11 cellular contexts compared by ENCODE assay signal in the genomic region with DNA sequence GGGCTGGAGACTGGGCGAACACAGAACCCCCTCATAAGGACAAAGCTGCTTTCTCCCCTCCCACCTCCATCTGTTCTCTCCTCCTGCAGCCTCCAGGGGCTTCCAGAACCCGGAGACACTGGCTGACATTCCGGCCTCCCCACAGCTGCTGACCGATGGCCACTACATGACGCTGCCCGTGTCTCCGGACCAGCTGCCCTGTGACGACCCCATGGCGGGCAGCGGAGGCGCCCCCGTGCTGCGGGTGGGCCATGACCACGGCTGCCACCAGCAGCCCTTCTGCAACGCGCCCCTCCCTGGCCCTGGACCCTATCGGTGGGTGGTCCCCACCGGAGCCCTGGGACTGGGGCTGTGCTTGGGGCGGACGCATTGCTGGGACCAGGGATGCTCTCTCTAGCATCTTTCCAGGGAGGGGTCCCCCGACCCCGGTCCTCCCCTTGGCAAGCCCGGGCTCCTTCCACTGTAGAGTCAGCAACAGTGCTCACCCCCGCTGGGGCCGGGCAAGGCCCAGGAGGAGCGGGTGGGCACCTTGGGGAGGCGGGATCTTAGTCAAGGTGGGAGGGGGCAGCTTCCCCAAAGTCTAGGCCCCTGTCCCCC. TPM values are rescaled to one million over a fixed set of nuclear protein-coding genes. Genes with fewer than 3 reads are reported as not detected.
"Had no signal": no experiment of that assay in that cellular context is flagged by ENCODE, and none has a peak within 500 bp of the region (broad histone marks: within the 10 kb centered on the region; RNA-seq: fewer than 3 reads in every experiment).

No MANE protein-coding gene starts in this region.

RNA-seq across cellular contexts. Expression of a gene that starts 26.6 kb away (rescaled TPM):
- total RNA-seq: activated CD4-positive, alpha-beta memory T cell treated with anti-CD3 and anti-CD28 coated beads for 36 hours; activated CD4-positive, alpha-beta T cell treated with anti-CD3 and anti-CD28 coated beads for 36 hours; activated CD8-positive, alpha-beta memory T cell treated with anti-CD3 and anti-CD28 coated beads, Interleukin-2, amount 10 ng/mL, durations not matched to agents 7 days and 5 days; MCF 10A; OCI-LY7; Right ventricle myocardium inferior; SK-MEL-5; T-cell; T-helper 17 cell; WTC11 had no signal
- polyA plus RNA-seq: IgD-negative memory B cell had no signal

RNA-seq across cellular contexts. Expression of a gene that starts 56.8 kb away (rescaled TPM):
- total RNA-seq: activated CD4-positive, alpha-beta memory T cell treated with anti-CD3 and anti-CD28 coated beads for 36 hours; WTC11 had no signal
- polyA plus RNA-seq: IgD-negative memory B cell had no signal
